Comparison of ENCODE assay signal across 9 cellular contexts in genomic region chr6:133951227-133951626, GRCh38. TPM values are rescaled to one million over a fixed set of nuclear protein-coding genes. Genes with fewer than 3 reads are reported as not detected.
A peak's percentile ranks its signal among the peaks of the same experiment; 100 is the strongest.
DNase-seq lines count a peak whose midpoint lies in the region; ATAC-seq and TF ChIP-seq lines count a peak whose summit lies in the region.
"Had no signal": no experiment of that assay in that cellular context is flagged by ENCODE, and none has a peak within 500 bp of the region (broad histone marks: within the 10 kb centered on the region; RNA-seq: fewer than 3 reads in every experiment).

No MANE protein-coding gene starts in this region.

- DNase-seq in activated CD4-positive, alpha-beta T cell treated with anti-CD3 and anti-CD28 coated beads, Interleukin-2, amount 10 ng/mL, durations not matched to agents 7 days and 5 days: no peak
- DNase-seq in activated CD4-positive, alpha-beta T cell treated with anti-CD3 and anti-CD28 coated beads, Interleukin-2, amount 50 U/mL, for 4 hours: no peak
- DNase-seq in adipocyte (ENCODE audit: low read depth) (no peak), left lung (no peak), testis (no peak), pons (ENCODE audit: low spot score) (no peak), Kasumi-1 (lab: John Stamatoyannopoulos, UW) (no peak)

- intact Hi-C loops in left lung (cut with DNase I): no loop called here
- intact Hi-C loops in testis (cut with DNase I; ENCODE audit: low total_unique reads): no loop called here

- POLR2A ChIA-PET in activated CD4-positive, alpha-beta T cell treated with anti-CD3 and anti-CD28 coated beads, Interleukin-2, amount 10 ng/mL, durations not matched to agents 7 days and 5 days (lab: Charles Lee): no interaction called here

- no peak for TF ChIP-seq POLR2A in testis (IDR thresholded peaks at IDR 0.05)

- H3K4me1 Mint-ChIP-seq in activated CD4-positive, alpha-beta T cell treated with anti-CD3 and anti-CD28 coated beads, Interleukin-2, amount 10 ng/mL, durations not matched to agents 7 days and 5 days: peaks cover 25% of the 10 kb centered on the region

- H3K36me3 ChIP-seq in adipocyte (ENCODE audit: control insufficient read depth, insufficient read depth, low read length, severe bottlenecking) (no peaks in the 10 kb centered on the region), left lung (no peaks in the 10 kb centered on the region), testis (ENCODE audit: low read depth, missing control alignments) (no peaks in the 10 kb centered on the region)
- H3K36me3 ChIP-seq: cardiac muscle cell had no signal

- H3K4me3 ChIP-seq in adipocyte (ENCODE audit: low read length) (peak overlapping the region; percentile 96), left lung (peak overlapping the region; percentile 67 to 89), testis (peak overlapping the region; percentile 92 to 99)

- peak overlapping the region; percentile 92 for H3K9ac ChIP-seq in adipocyte (ENCODE audit: low read length)

- H3K27ac ChIP-seq in left lung (peak overlapping the region; percentile 85 to 91), testis (peak overlapping the region; percentile 90 to 95)

- no peaks in the 10 kb centered on the region for H3K27me3 Mint-ChIP-seq in activated CD4-positive, alpha-beta T cell treated with anti-CD3 and anti-CD28 coated beads, Interleukin-2, amount 10 ng/mL, durations not matched to agents 7 days and 5 days

- H3K27me3 ChIP-seq in adipocyte (replicated peaks; ENCODE audit: control insufficient read depth, insufficient read depth, low read length) (no peaks in the 10 kb centered on the region), left lung (peaks cover 0 to 3% of the 10 kb centered on the region in 2 donors), testis (no peaks in the 10 kb centered on the region)
- H3K27me3 ChIP-seq: cardiac muscle cell had no signal

- H3K27ac Mint-ChIP-seq in activated CD4-positive, alpha-beta T cell treated with anti-CD3 and anti-CD28 coated beads, Interleukin-2, amount 10 ng/mL, durations not matched to agents 7 days and 5 days: peak overlapping the region; percentile 82

- no peak for TF ChIP-seq CTCF in left lung (IDR thresholded peaks at IDR 0.05)
- no peak for TF ChIP-seq CTCF in testis (IDR thresholded peaks at IDR 0.05)

- no peaks in the 10 kb centered on the region for H3K36me3 Mint-ChIP-seq in activated CD4-positive, alpha-beta T cell treated with anti-CD3 and anti-CD28 coated beads, Interleukin-2, amount 10 ng/mL, durations not matched to agents 7 days and 5 days (ENCODE audit: low read depth)

- WGBS in testis, 2 donors: 24 to 29% methylated on average over 4 of the region's 4 CpGs

- H3K4me3 Mint-ChIP-seq in activated CD4-positive, alpha-beta T cell treated with anti-CD3 and anti-CD28 coated beads, Interleukin-2, amount 10 ng/mL, durations not matched to agents 7 days and 5 days: peak overlapping the region; percentile 94

- ATAC-seq in left lung (no peak), GM19324 (IDR thresholded peaks at IDR 0.05; ENCODE audit: low FRiP score, unreplicated experiment) (no peak)

- no peaks in the 10 kb centered on the region for H3K9me3 Mint-ChIP-seq in activated CD4-positive, alpha-beta T cell treated with anti-CD3 and anti-CD28 coated beads, Interleukin-2, amount 10 ng/mL, durations not matched to agents 7 days and 5 days

- H3K9me3 ChIP-seq in adipocyte (ENCODE audit: control insufficient read depth, low read length) (no peaks in the 10 kb centered on the region), left lung (no peaks in the 10 kb centered on the region), testis (no peaks in the 10 kb centered on the region)

- CTCF ChIA-PET in activated CD4-positive, alpha-beta T cell treated with anti-CD3 and anti-CD28 coated beads, Interleukin-2, amount 10 ng/mL, durations not matched to agents 7 days and 5 days (lab: Charles Lee): interaction anchor here (1.0 kb wide), 1 partner anchor 27 kb away, joined by 3 read pairs; no protein-coding TSS in a partner anchor

- H3K4me1 ChIP-seq in adipocyte (ENCODE audit: control insufficient read depth, insufficient read depth, low read length) (peaks cover 23% of the 10 kb centered on the region), left lung (peaks cover 13 to 23% of the 10 kb centered on the region in 2 donors), testis (peaks cover 18% of the 10 kb centered on the region)

RNA-seq across cellular contexts. Expression of gene TBPL1, which starts 1.8 kb away (rescaled TPM):
- total RNA-seq in activated CD4-positive, alpha-beta T cell treated with anti-CD3 and anti-CD28 coated beads, Interleukin-2, amount 10 ng/mL, durations not matched to agents 7 days and 5 days: 10 to 100 TPM; 26.0 to 34.9 TPM
- total RNA-seq in left lung: 10 to 100 TPM; 20.4 to 22.6 TPM
- 10 to 100 TPM; 63.4 to 77.9 TPM for total RNA-seq in testis
- polyA plus RNA-seq in testis (ENCODE audit: insufficient read depth, low read depth, low replicate concordance): 327 TPM
